In genomic region chr20:50390685-50391443, GRCh38 we compare ENCODE assay signal across 1 cellular context.
TF ChIP-seq lines count a peak whose summit lies in the region.

No MANE protein-coding gene starts in this region.

TF ChIP-seq in HepG2, 621 proteins besides CTCF, POLR2A, EP300 and RAD21 (continued from another document and continues in another):
- TF ChIP-seq, protein P1, sequence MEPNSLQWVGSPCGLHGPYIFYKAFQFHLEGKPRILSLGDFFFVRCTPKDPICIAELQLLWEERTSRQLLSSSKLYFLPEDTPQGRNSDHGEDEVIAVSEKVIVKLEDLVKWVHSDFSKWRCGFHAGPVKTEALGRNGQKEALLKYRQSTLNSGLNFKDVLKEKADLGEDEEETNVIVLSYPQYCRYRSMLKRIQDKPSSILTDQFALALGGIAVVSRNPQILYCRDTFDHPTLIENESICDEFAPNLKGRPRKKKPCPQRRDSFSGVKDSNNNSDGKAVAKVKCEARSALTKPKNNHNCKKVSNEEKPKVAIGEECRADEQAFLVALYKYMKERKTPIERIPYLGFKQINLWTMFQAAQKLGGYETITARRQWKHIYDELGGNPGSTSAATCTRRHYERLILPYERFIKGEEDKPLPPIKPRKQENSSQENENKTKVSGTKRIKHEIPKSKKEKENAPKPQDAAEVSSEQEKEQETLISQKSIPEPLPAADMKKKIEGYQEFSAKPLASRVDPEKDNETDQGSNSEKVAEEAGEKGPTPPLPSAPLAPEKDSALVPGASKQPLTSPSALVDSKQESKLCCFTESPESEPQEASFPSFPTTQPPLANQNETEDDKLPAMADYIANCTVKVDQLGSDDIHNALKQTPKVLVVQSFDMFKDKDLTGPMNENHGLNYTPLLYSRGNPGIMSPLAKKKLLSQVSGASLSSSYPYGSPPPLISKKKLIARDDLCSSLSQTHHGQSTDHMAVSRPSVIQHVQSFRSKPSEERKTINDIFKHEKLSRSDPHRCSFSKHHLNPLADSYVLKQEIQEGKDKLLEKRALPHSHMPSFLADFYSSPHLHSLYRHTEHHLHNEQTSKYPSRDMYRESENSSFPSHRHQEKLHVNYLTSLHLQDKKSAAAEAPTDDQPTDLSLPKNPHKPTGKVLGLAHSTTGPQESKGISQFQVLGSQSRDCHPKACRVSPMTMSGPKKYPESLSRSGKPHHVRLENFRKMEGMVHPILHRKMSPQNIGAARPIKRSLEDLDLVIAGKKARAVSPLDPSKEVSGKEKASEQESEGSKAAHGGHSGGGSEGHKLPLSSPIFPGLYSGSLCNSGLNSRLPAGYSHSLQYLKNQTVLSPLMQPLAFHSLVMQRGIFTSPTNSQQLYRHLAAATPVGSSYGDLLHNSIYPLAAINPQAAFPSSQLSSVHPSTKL (CRISPR knock-in tag; IDR thresholded peaks at IDR 0.05), result no peak
- TF ChIP-seq SMAD1 (CRISPR knock-in tag; IDR thresholded peaks at IDR 0.05; ENCODE audit: borderline replicate concordance, low read depth), result no peak
- 0 out of 4 replicates have a peak, but pooled peaks of 1 of the 2 experiments have one; percentile 7 for TF ChIP-seq KLF16 (CRISPR knock-in tag; IDR thresholded peaks at IDR 0.05)
- no peak for TF ChIP-seq JUN (CRISPR knock-in tag; IDR thresholded peaks at IDR 0.05)
- no peak for TF ChIP-seq CBX2 (IDR thresholded peaks at IDR 0.05; ENCODE audit: low read depth, low read length)
- TF ChIP-seq CBX2 (CRISPR knock-in tag; IDR thresholded peaks at IDR 0.05; ENCODE audit: low read depth), result no peak
- TF ChIP-seq ZFP36 (IDR thresholded peaks at IDR 0.05; ENCODE audit: borderline replicate concordance, low read depth, low read length, partially characterized antibody), result no peak
- no peak for TF ChIP-seq ZNF747 (CRISPR knock-in tag; IDR thresholded peaks at IDR 0.05; ENCODE audit: borderline replicate concordance)
- TF ChIP-seq NR3C1 (CRISPR knock-in tag; IDR thresholded peaks at IDR 0.05), result no peak
- TF ChIP-seq ATF7-NPFF (CRISPR knock-in tag; IDR thresholded peaks at IDR 0.05; ENCODE audit: low read depth), result peak; percentile 18; the same call in 1 of the 2 replicates
- no peak for TF ChIP-seq ZSCAN9 (CRISPR knock-in tag; IDR thresholded peaks at IDR 0.05; ENCODE audit: borderline replicate concordance)
- TF ChIP-seq ZFP41 (CRISPR knock-in tag; IDR thresholded peaks at IDR 0.05; ENCODE audit: borderline replicate concordance), result no peak
- no peak for TF ChIP-seq ATAD3A (CRISPR knock-in tag; IDR thresholded peaks at IDR 0.05)
- TF ChIP-seq ZNF230 (CRISPR knock-in tag; IDR thresholded peaks at IDR 0.05), result no peak
- TF ChIP-seq, protein P2, sequence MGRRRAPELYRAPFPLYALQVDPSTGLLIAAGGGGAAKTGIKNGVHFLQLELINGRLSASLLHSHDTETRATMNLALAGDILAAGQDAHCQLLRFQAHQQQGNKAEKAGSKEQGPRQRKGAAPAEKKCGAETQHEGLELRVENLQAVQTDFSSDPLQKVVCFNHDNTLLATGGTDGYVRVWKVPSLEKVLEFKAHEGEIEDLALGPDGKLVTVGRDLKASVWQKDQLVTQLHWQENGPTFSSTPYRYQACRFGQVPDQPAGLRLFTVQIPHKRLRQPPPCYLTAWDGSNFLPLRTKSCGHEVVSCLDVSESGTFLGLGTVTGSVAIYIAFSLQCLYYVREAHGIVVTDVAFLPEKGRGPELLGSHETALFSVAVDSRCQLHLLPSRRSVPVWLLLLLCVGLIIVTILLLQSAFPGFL (CRISPR knock-in tag; IDR thresholded peaks at IDR 0.05), result no peak
- peak; percentile 20; the same call in 1 of the 2 replicates for TF ChIP-seq NR0B2 (CRISPR knock-in tag; IDR thresholded peaks at IDR 0.05)
- TF ChIP-seq PAF1 (CRISPR knock-in tag; IDR thresholded peaks at IDR 0.05), result no peak
- peak; percentile 23; the same call in 1 of the 2 replicates for TF ChIP-seq TGIF2 (CRISPR knock-in tag; IDR thresholded peaks at IDR 0.05)
- no peak for TF ChIP-seq HNF4A (CRISPR knock-in tag; IDR thresholded peaks at IDR 0.05)
- 0 out of 2 replicates have a peak, but pooled peaks have one; percentile 23 for TF ChIP-seq DNMT1 (CRISPR knock-in tag; IDR thresholded peaks at IDR 0.05)
- TF ChIP-seq UBTF (CRISPR knock-in tag; IDR thresholded peaks at IDR 0.05), result no peak; the same call in 1 of the 2 replicates
- TF ChIP-seq THRA (CRISPR knock-in tag; IDR thresholded peaks at IDR 0.05; ENCODE audit: borderline replicate concordance), result no peak
- no peak for TF ChIP-seq NCOA5 (CRISPR knock-in tag; IDR thresholded peaks at IDR 0.05)
- no peak for TF ChIP-seq ZBTB7B (CRISPR knock-in tag; IDR thresholded peaks at IDR 0.05)
- TF ChIP-seq ZNF776 (CRISPR knock-in tag; IDR thresholded peaks at IDR 0.05), result peak; percentile 37; the same call in 1 of the 2 replicates
- no peak for TF ChIP-seq KDM5A (IDR thresholded peaks at IDR 0.05; ENCODE audit: borderline replicate concordance, low read length)
- no peak for TF ChIP-seq SMAD9 (CRISPR knock-in tag; IDR thresholded peaks at IDR 0.05)
- TF ChIP-seq BORCS8-MEF2B (CRISPR knock-in tag; IDR thresholded peaks at IDR 0.05), result 0 out of 2 replicates have a peak, but pooled peaks have one; percentile 37
- no peak for TF ChIP-seq RORA (CRISPR knock-in tag; IDR thresholded peaks at IDR 0.05)
- TF ChIP-seq ZNF577 (CRISPR knock-in tag; IDR thresholded peaks at IDR 0.05; ENCODE audit: borderline replicate concordance, low read depth), result no peak
- no peak for TF ChIP-seq ZNF331 (CRISPR knock-in tag; IDR thresholded peaks at IDR 0.05)
- TF ChIP-seq, protein P3, sequence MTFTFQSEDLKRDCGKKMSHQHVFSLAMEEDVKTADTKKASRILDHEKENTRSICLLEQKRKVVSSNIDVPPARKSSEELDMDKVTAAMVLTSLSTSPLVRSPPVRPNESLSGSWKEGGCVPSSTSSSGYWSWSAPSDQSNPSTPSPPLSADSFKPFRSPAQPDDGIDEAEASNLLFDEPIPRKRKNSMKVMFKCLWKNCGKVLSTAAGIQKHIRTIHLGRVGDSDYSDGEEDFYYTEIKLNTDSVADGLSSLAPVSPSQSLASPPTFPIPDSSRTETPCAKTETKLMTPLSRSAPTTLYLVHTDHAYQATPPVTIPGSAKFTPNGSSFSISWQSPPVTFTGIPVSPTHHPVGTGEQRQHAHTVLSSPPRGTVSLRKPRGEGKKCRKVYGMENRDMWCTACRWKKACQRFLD (CRISPR knock-in tag; IDR thresholded peaks at IDR 0.05; ENCODE audit: borderline replicate concordance), result no peak
- peak; percentile 58; the same call in 1 of the 2 replicates for TF ChIP-seq RBFOX2 (IDR thresholded peaks at IDR 0.05; ENCODE audit: low read depth, low read length)
- TF ChIP-seq ZFX (CRISPR knock-in tag; IDR thresholded peaks at IDR 0.05; ENCODE audit: low read depth), result no peak; the same call in 1 of the 2 replicates
- no peak for TF ChIP-seq ZNF562 (CRISPR knock-in tag; IDR thresholded peaks at IDR 0.05; ENCODE audit: borderline replicate concordance)
- TF ChIP-seq TRIM24 (CRISPR knock-in tag; IDR thresholded peaks at IDR 0.05), result no peak
- no peak for TF ChIP-seq ZNF121 (CRISPR knock-in tag; IDR thresholded peaks at IDR 0.05)
- TF ChIP-seq ZNF451 (CRISPR knock-in tag; IDR thresholded peaks at IDR 0.05), result no peak
- no peak for TF ChIP-seq ZNF615 (CRISPR knock-in tag; IDR thresholded peaks at IDR 0.05; ENCODE audit: borderline replicate concordance)
- no peak for TF ChIP-seq ZNF282 (IDR thresholded peaks at IDR 0.05; ENCODE audit: partially characterized antibody)
- no peak for TF ChIP-seq PLRG1 (conservative IDR thresholded peaks at IDR 0.05)
- TF ChIP-seq MXI1 (IDR thresholded peaks at IDR 0.05; ENCODE audit: borderline replicate concordance, low read depth, low read length), result no peak
- TF ChIP-seq ZNF292 (CRISPR knock-in tag; IDR thresholded peaks at IDR 0.05; ENCODE audit: borderline replicate concordance, low read depth), result no peak
- TF ChIP-seq RBAK (CRISPR knock-in tag; IDR thresholded peaks at IDR 0.05), result no peak
- TF ChIP-seq, protein P4, sequence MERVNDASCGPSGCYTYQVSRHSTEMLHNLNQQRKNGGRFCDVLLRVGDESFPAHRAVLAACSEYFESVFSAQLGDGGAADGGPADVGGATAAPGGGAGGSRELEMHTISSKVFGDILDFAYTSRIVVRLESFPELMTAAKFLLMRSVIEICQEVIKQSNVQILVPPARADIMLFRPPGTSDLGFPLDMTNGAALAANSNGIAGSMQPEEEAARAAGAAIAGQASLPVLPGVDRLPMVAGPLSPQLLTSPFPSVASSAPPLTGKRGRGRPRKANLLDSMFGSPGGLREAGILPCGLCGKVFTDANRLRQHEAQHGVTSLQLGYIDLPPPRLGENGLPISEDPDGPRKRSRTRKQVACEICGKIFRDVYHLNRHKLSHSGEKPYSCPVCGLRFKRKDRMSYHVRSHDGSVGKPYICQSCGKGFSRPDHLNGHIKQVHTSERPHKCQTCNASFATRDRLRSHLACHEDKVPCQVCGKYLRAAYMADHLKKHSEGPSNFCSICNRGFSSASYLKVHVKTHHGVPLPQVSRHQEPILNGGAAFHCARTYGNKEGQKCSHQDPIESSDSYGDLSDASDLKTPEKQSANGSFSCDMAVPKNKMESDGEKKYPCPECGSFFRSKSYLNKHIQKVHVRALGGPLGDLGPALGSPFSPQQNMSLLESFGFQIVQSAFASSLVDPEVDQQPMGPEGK (CRISPR knock-in tag; IDR thresholded peaks at IDR 0.05), result no peak
- no peak for TF ChIP-seq NR2F2 (IDR thresholded peaks at IDR 0.05; ENCODE audit: borderline replicate concordance, low read depth)
- TF ChIP-seq MLLT10 (CRISPR knock-in tag; IDR thresholded peaks at IDR 0.05), result no peak
- TF ChIP-seq FOXK2 (IDR thresholded peaks at IDR 0.05), result no peak
- no peak for TF ChIP-seq ZNF18 (CRISPR knock-in tag; IDR thresholded peaks at IDR 0.05; ENCODE audit: insufficient replicate concordance)
- no peak for TF ChIP-seq PRPF4 (IDR thresholded peaks at IDR 0.05; ENCODE audit: low read depth, low read length, poor library complexity, severe bottlenecking)
- no peak for TF ChIP-seq ARHGAP35 (CRISPR knock-in tag; IDR thresholded peaks at IDR 0.05; ENCODE audit: borderline replicate concordance)
- no peak for TF ChIP-seq SRSF9 (IDR thresholded peaks at IDR 0.05; ENCODE audit: borderline replicate concordance, insufficient read depth, low read depth, low read length, poor library complexity, severe bottlenecking)
- TF ChIP-seq RBM39 (IDR thresholded peaks at IDR 0.05; ENCODE audit: low read depth, low read length, poor library complexity, severe bottlenecking), result peak; percentile 44
- TF ChIP-seq, protein P5, sequence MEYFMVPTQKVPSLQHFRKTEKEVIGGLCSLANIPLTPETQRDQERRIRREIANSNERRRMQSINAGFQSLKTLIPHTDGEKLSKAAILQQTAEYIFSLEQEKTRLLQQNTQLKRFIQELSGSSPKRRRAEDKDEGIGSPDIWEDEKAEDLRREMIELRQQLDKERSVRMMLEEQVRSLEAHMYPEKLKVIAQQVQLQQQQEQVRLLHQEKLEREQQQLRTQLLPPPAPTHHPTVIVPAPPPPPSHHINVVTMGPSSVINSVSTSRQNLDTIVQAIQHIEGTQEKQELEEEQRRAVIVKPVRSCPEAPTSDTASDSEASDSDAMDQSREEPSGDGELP (IDR thresholded peaks at IDR 0.05; ENCODE audit: borderline replicate concordance, low read depth), result no peak
- TF ChIP-seq ZNF234 (CRISPR knock-in tag; conservative IDR thresholded peaks at IDR 0.05), result no peak
- no peak for TF ChIP-seq SP1 (IDR thresholded peaks at IDR 0.05)
- TF ChIP-seq SP1 (CRISPR knock-in tag; IDR thresholded peaks at IDR 0.05), result peak; percentile 24; the same call in 1 of the 2 replicates
- TF ChIP-seq NR2F6 (IDR thresholded peaks at IDR 0.05), result no peak
- TF ChIP-seq NR2F6 (CRISPR knock-in tag; IDR thresholded peaks at IDR 0.05), result peak; percentile 37; the same call in 1 of the 2 replicates
- no peak; the same call in 1 of the 2 replicates for TF ChIP-seq ZSCAN21 (CRISPR knock-in tag; IDR thresholded peaks at IDR 0.05; ENCODE audit: borderline replicate concordance)
- no peak for TF ChIP-seq HDAC6 (IDR thresholded peaks at IDR 0.05; ENCODE audit: low read depth, low read length)
- no peak for TF ChIP-seq ZNF557 (CRISPR knock-in tag; IDR thresholded peaks at IDR 0.05)
- TF ChIP-seq NFKB2 (CRISPR knock-in tag; IDR thresholded peaks at IDR 0.05; ENCODE audit: borderline replicate concordance), result peak; percentile 67; the same call in 1 of the 2 replicates
